16 cellular contexts compared by ENCODE assay signal in the genomic region with DNA sequence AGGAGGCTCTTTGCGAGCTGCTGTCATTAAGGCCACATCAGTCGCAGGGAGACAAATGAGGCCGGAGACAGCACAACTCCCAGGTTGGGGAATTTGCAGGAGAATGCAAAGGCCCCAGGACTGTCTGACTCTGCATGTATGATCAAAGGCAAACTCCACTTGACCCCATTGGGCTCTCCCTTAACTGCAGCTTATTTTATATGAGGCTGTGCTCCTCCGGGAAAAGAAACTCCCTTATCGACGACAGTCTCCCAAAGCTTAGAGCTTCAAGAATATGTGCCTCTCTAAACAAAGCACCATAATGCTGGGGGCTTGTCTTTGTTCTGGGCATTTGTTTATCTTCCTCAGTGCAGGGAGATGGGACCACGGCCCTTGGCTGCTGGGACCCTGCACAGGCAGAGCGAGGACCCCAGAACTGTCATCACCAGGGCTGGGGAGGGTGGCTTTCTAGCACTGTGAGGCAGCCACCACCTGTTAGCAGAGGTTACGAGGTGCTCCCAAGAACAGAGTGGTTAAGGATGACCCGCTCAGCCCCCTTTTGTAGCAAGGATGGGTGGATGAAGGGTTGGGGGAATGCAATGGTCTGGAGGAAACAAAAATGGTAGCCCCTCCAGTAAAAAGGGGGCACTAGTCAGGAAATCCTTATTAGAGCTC. TPM values are rescaled to one million over a fixed set of nuclear protein-coding genes. Genes with fewer than 3 reads are reported as not detected.
A peak's percentile ranks its signal among the peaks of the same experiment; 100 is the strongest.
DNase-seq lines count a peak whose midpoint lies in the region; ATAC-seq and TF ChIP-seq lines count a peak whose summit lies in the region.
"Had no signal": no experiment of that assay in that cellular context is flagged by ENCODE, and none has a peak within 500 bp of the region (broad histone marks: within the 10 kb centered on the region; RNA-seq: fewer than 3 reads in every experiment).

No MANE protein-coding gene starts in this region.

- WGBS in mesodermal cell (ENCODE audit: insufficient coverage in 2 of 2), 2 experiments, result 51 to 59% methylated on average over 6 to 10 of the region's 10 CpGs

- ATAC-seq in GM23338 (peak; percentile 77), GM21515 (IDR thresholded peaks at IDR 0.05; ENCODE audit: unreplicated experiment) (no peak), HG02610 (IDR thresholded peaks at IDR 0.05; ENCODE audit: unreplicated experiment) (no peak)

- no peaks in the 10 kb centered on the region for H4K20me1 ChIP-seq in GM23338 (replicated peaks; ENCODE audit: insufficient read depth)

- no peaks in the 10 kb centered on the region for H3K27me3 ChIP-seq in GM23338 (ENCODE audit: insufficient read depth)
- no peaks in the 10 kb centered on the region for H3K27me3 ChIP-seq in stomach smooth muscle (ENCODE audit: control insufficient read depth in 1 of 2, insufficient read depth in 2 of 2, low read length in 2 of 2)
- H3K27me3 ChIP-seq: breast epithelium had no signal

- H3K27ac Mint-ChIP-seq in GM23338, result no peak overlapping the region
- no peak overlapping the region for H3K27ac Mint-ChIP-seq in dendritic cell treated with granulocyte-macrophage colony-stimulating factor and Interleukin-4, amounts not matched to agents 40 ng/mL and 50 ng/mL, for 4 days
- H3K27ac Mint-ChIP-seq: activated CD4-positive, alpha-beta T cell treated with anti-CD3 and anti-CD28 coated beads, Interleukin-2, amount 10 ng/mL, durations not matched to agents 24 days and 14 days; stimulated activated naive CD8-positive, alpha-beta T cell treated with anti-CD3 and anti-CD28 coated beads, Interleukin-15, Interleukin-2, amounts not matched to agents 100 ng/mL and 50 ng/mL, for 24 hours had no signal

- DNase-seq in GM23338 (ENCODE audit: low spot score), result peak; percentile 45
- no peak for DNase-seq in COLO668 (lab: John Stamatoyannopoulos, UW; ENCODE audit: unreplicated experiment)
- no peak for DNase-seq in NCI-H526 treated with DMSO at 0.1 percent for 48 hours (lab: John Stamatoyannopoulos, UW)
- DNase-seq: activated CD4-positive, alpha-beta T cell treated with anti-CD3 and anti-CD28 coated beads, Interleukin-2, amount 10 ng/mL, durations not matched to agents 24 days and 14 days; CD8-positive, alpha-beta memory T cell; erythroblast; NCI-H524 had no signal

- no peaks in the 10 kb centered on the region for H3K9me3 Mint-ChIP-seq in GM23338
- no peaks in the 10 kb centered on the region for H3K9me3 Mint-ChIP-seq in dendritic cell treated with granulocyte-macrophage colony-stimulating factor and Interleukin-4, amounts not matched to agents 40 ng/mL and 50 ng/mL, for 4 days
- H3K9me3 Mint-ChIP-seq: activated CD4-positive, alpha-beta T cell treated with anti-CD3 and anti-CD28 coated beads, Interleukin-2, amount 10 ng/mL, durations not matched to agents 24 days and 14 days; CD8-positive, alpha-beta memory T cell; stimulated activated naive CD8-positive, alpha-beta T cell treated with anti-CD3 and anti-CD28 coated beads, Interleukin-15, Interleukin-2, amounts not matched to agents 100 ng/mL and 50 ng/mL, for 24 hours had no signal

- intact Hi-C loops in dendritic cell treated with granulocyte-macrophage colony-stimulating factor and Interleukin-4, amounts not matched to agents 40 ng/mL and 50 ng/mL, for 4 days (cut with micrococcal nuclease), result no loop called here

- H2AFZ ChIP-seq in GM23338, result peak overlapping the region; percentile 34; the same call in 1 of the 2 replicates
- H2AFZ ChIP-seq: parathyroid adenoma had no signal

- no peaks in the 10 kb centered on the region for H3F3A ChIP-seq in GM23338 (replicated peaks; ENCODE audit: low read depth)

- peaks cover 35% of the 10 kb centered on the region for H3K4me1 Mint-ChIP-seq in GM23338
- peaks cover 22% of the 10 kb centered on the region for H3K4me1 Mint-ChIP-seq in dendritic cell treated with granulocyte-macrophage colony-stimulating factor and Interleukin-4, amounts not matched to agents 40 ng/mL and 50 ng/mL, for 4 days (ENCODE audit: low read depth)
- H3K4me1 Mint-ChIP-seq: activated CD4-positive, alpha-beta T cell treated with anti-CD3 and anti-CD28 coated beads, Interleukin-2, amount 10 ng/mL, durations not matched to agents 24 days and 14 days; CD8-positive, alpha-beta memory T cell had no signal

- H3K9me3 ChIP-seq in mesodermal cell (ENCODE audit: control insufficient read depth, low read length) (no peaks in the 10 kb centered on the region), stomach smooth muscle (ENCODE audit: control insufficient read depth in 2 of 2, low read length in 2 of 2) (no peaks in the 10 kb centered on the region)
- H3K9me3 ChIP-seq: breast epithelium had no signal

- H3K36me3 ChIP-seq in GM23338 (ENCODE audit: insufficient read depth), result no peaks in the 10 kb centered on the region
- no peaks in the 10 kb centered on the region for H3K36me3 ChIP-seq in mesodermal cell (ENCODE audit: control insufficient read depth, insufficient read depth, low read length)
- peaks cover 0 to 3% of the 10 kb centered on the region in 2 donors for H3K36me3 ChIP-seq in stomach smooth muscle (ENCODE audit: control insufficient read depth in 2 of 2, insufficient read depth in 2 of 2, low read length in 2 of 2)
- H3K36me3 ChIP-seq: breast epithelium had no signal

- H3K4me2 ChIP-seq in GM23338, result peak overlapping the region; percentile 9; the same call in 1 of the 2 replicates
- H3K4me2 ChIP-seq: KMS-11 had no signal

- H3K36me3 Mint-ChIP-seq in GM23338 (ENCODE audit: low read depth), result no peaks in the 10 kb centered on the region
- no peaks in the 10 kb centered on the region for H3K36me3 Mint-ChIP-seq in dendritic cell treated with granulocyte-macrophage colony-stimulating factor and Interleukin-4, amounts not matched to agents 40 ng/mL and 50 ng/mL, for 4 days (ENCODE audit: low read depth)
- H3K36me3 Mint-ChIP-seq: CD8-positive, alpha-beta memory T cell had no signal

- peaks cover 2% of the 10 kb centered on the region for H3K27me3 Mint-ChIP-seq in GM23338 (ENCODE audit: insufficient read depth, low read depth, poor library complexity)
- no peaks in the 10 kb centered on the region for H3K27me3 Mint-ChIP-seq in dendritic cell treated with granulocyte-macrophage colony-stimulating factor and Interleukin-4, amounts not matched to agents 40 ng/mL and 50 ng/mL, for 4 days
- H3K27me3 Mint-ChIP-seq: stimulated activated naive CD8-positive, alpha-beta T cell treated with anti-CD3 and anti-CD28 coated beads, Interleukin-15, Interleukin-2, amounts not matched to agents 100 ng/mL and 50 ng/mL, for 24 hours had no signal

- no peaks in the 10 kb centered on the region for H3K9me2 ChIP-seq in GM23338 (ENCODE audit: insufficient read depth)

- H3K27ac ChIP-seq in GM23338 (ENCODE audit: low read depth) (no peak overlapping the region), mesodermal cell (ENCODE audit: low read depth, low read length, severe bottlenecking) (peak overlapping the region; percentile 72), stomach smooth muscle (ENCODE audit: low read length) (peak overlapping the region; percentile 95)
- H3K27ac ChIP-seq: KMS-11, parathyroid adenoma had no signal

- no peak overlapping the region for H3K9ac ChIP-seq in stomach smooth muscle (ENCODE audit: low read length in 2 of 2)
- H3K9ac ChIP-seq: KMS-11, parathyroid adenoma had no signal

- no peaks in the 10 kb centered on the region for H3K79me2 ChIP-seq in GM23338 (replicated peaks; ENCODE audit: insufficient read depth)
- H3K79me2 ChIP-seq: parathyroid adenoma had no signal

- H3K4me3 ChIP-seq in GM23338 (no peak overlapping the region), mesodermal cell (ENCODE audit: extremely low read depth, insufficient read depth, low read length, poor library complexity, severe bottlenecking) (no peak overlapping the region), stomach smooth muscle (ENCODE audit: low read length in 2 of 2) (peak overlapping the region; percentile 5 to 22)
- H3K4me3 ChIP-seq: breast epithelium had no signal

- no peak overlapping the region; the same call in 2 of the 3 replicates for H3K4me3 Mint-ChIP-seq in GM23338
- peak overlapping the region; percentile 65 for H3K4me3 Mint-ChIP-seq in dendritic cell treated with granulocyte-macrophage colony-stimulating factor and Interleukin-4, amounts not matched to agents 40 ng/mL and 50 ng/mL, for 4 days
- H3K4me3 Mint-ChIP-seq: activated CD4-positive, alpha-beta T cell treated with anti-CD3 and anti-CD28 coated beads, Interleukin-2, amount 10 ng/mL, durations not matched to agents 24 days and 14 days; CD8-positive, alpha-beta memory T cell; stimulated activated naive CD8-positive, alpha-beta T cell treated with anti-CD3 and anti-CD28 coated beads, Interleukin-15, Interleukin-2, amounts not matched to agents 100 ng/mL and 50 ng/mL, for 24 hours had no signal

- no peak for TF ChIP-seq CTCF in GM23338 (conservative IDR thresholded peaks at IDR 0.05; ENCODE audit: low read depth in 2 of 2)

- peaks cover 19% of the 10 kb centered on the region for H3K4me1 ChIP-seq in GM23338 (ENCODE audit: insufficient read depth)
- peaks cover 17% of the 10 kb centered on the region for H3K4me1 ChIP-seq in mesodermal cell (ENCODE audit: control insufficient read depth, insufficient read depth, low read length, poor library complexity, severe bottlenecking)
- H3K4me1 ChIP-seq in stomach smooth muscle (ENCODE audit: control insufficient read depth, insufficient read depth, low read length), result peaks cover 74% of the 10 kb centered on the region
- H3K4me1 ChIP-seq: breast epithelium, parathyroid adenoma had no signal

TF ChIP-seq in GM23338, 12 proteins besides CTCF, POLR2A, EP300 and RAD21 (continues in another document):
- TF ChIP-seq, protein P1, sequence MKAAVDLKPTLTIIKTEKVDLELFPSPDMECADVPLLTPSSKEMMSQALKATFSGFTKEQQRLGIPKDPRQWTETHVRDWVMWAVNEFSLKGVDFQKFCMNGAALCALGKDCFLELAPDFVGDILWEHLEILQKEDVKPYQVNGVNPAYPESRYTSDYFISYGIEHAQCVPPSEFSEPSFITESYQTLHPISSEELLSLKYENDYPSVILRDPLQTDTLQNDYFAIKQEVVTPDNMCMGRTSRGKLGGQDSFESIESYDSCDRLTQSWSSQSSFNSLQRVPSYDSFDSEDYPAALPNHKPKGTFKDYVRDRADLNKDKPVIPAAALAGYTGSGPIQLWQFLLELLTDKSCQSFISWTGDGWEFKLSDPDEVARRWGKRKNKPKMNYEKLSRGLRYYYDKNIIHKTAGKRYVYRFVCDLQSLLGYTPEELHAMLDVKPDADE (IDR thresholded peaks at IDR 0.05), result no peak

RNA-seq across cellular contexts. Expression of gene METTL24, which starts 35.0 kb away (rescaled TPM):
- total RNA-seq in GM23338 (2014; rRNA removed; shearing (Covaris generic)), result 0.35 TPM in 1 of 2 replicates, not detected in the other
- polyA plus RNA-seq in GM23338 (2016; fragmentation: Nextera tagmentation; extraction: Ambion mirVana), result not detected in 2 replicates
- 2.5 TPM for polyA plus RNA-seq in mesodermal cell (2013, experiment 1 of 2)
- 2.7 TPM for polyA plus RNA-seq in mesodermal cell (2013, experiment 2 of 2)
- total RNA-seq: activated CD4-positive, alpha-beta T cell treated with anti-CD3 and anti-CD28 coated beads, Interleukin-2, amount 10 ng/mL, durations not matched to agents 24 days and 14 days had no signal

Comparison
In these comparisons a context has a peak if more than half of its experiments do, and no peak if none do; other contexts are left out.
1. H3K4me3 ChIP-seq: peak in stomach smooth muscle (2 of 2); none in GM23338 (single experiment) and mesodermal cell (single experiment).